15 cellular contexts compared by ENCODE assay signal in genomic region chr4:103567591-103567990, GRCh38.
DNase-seq lines count a peak whose midpoint lies in the region; ATAC-seq and TF ChIP-seq lines count a peak whose summit lies in the region.
"Had no signal": no experiment of that assay in that cellular context is flagged by ENCODE, and none has a peak within 500 bp of the region (broad histone marks: within the 10 kb centered on the region; RNA-seq: fewer than 3 reads in every experiment).

No MANE protein-coding gene starts in this region.

- H3K4me1 Mint-ChIP-seq in endodermal cell (peaks cover 11% of the 10 kb centered on the region), neural progenitor cell (no peaks in the 10 kb centered on the region)
- no peaks in the 10 kb centered on the region for H3K4me1 Mint-ChIP-seq in natural killer cell treated with Interleukin-12 subunit alpha and Interleukin-12 subunit beta and Interleukin-15 and Interleukin-18, amount 100 ng/mL, for 72 hours (ENCODE audit: low read depth in 2 of 2)
- H3K4me1 Mint-ChIP-seq in activated CD8-positive, alpha-beta T cell treated with anti-CD3 and anti-CD28 coated beads, Interleukin-2, amount 10 ng/mL, durations not matched to agents 7 days and 5 days (ENCODE audit: low read depth) = no peaks in the 10 kb centered on the region
- H3K4me1 Mint-ChIP-seq: CD14-positive monocyte had no signal

- WGBS in endodermal cell (ENCODE audit: insufficient coverage in 1 of 2, insufficient read length in 1 of 2), 2 experiments = 67 to 74% methylated on average over 4 of the region's 4 CpGs

- H3K9me3 Mint-ChIP-seq in endodermal cell (no peaks in the 10 kb centered on the region), neural progenitor cell (no peaks in the 10 kb centered on the region)
- H3K9me3 Mint-ChIP-seq in natural killer cell treated with Interleukin-12 subunit alpha and Interleukin-12 subunit beta and Interleukin-15 and Interleukin-18, amount 100 ng/mL, for 72 hours = peaks cover 16% of the 10 kb centered on the region
- H3K9me3 Mint-ChIP-seq in activated CD8-positive, alpha-beta T cell treated with anti-CD3 and anti-CD28 coated beads, Interleukin-2, amount 10 ng/mL, durations not matched to agents 7 days and 5 days (ENCODE audit: insufficient read depth) = no peaks in the 10 kb centered on the region
- H3K9me3 Mint-ChIP-seq: CD8-positive, alpha-beta T cell had no signal

- peaks cover 23% of the 10 kb centered on the region for H3K4me1 ChIP-seq in SJCRH30
- peaks cover 3% of the 10 kb centered on the region for H3K4me1 ChIP-seq in endodermal cell (ENCODE audit: control insufficient read depth, insufficient read depth, low read length)
- H3K4me1 ChIP-seq in neural progenitor cell = no peaks in the 10 kb centered on the region

- TF ChIP-seq CTCF in endodermal cell (conservative IDR thresholded peaks at IDR 0.05) (no peak), neural progenitor cell (IDR thresholded peaks at IDR 0.05) (no peak), GM13976 (IDR thresholded peaks at IDR 0.05; ENCODE audit: borderline replicate concordance, control extremely low read depth, extremely low read depth, insufficient read depth, missing control alignments) (no peak)

- H3K9me3 ChIP-seq in SJCRH30 (replicated peaks) = no peaks in the 10 kb centered on the region
- H3K9me3 ChIP-seq in endodermal cell (ENCODE audit: control insufficient read depth, low read length) = no peaks in the 10 kb centered on the region
- no peaks in the 10 kb centered on the region for H3K9me3 ChIP-seq in neural progenitor cell (ENCODE audit: low read depth)

- DNase-seq in NCI-H82 (lab: John Stamatoyannopoulos, UW) (peak; percentile 83), NCI-H82 treated with DMSO at 0.1 percent for 48 hours (lab: John Stamatoyannopoulos, UW; ENCODE audit: unreplicated experiment) (no peak), SJCRH30 (peak; percentile 78 to 85), endodermal cell (peak; percentile 65), neural progenitor cell (ENCODE audit: low spot score) (peak; percentile 11), GM13976 (ENCODE audit: low spot score) (no peak)
- DNase-seq in natural killer cell treated with Interleukin-12 subunit alpha and Interleukin-12 subunit beta and Interleukin-15 and Interleukin-18, amount 100 ng/mL, for 72 hours (ENCODE audit: low spot score) = no peak
- DNase-seq in activated CD8-positive, alpha-beta T cell treated with anti-CD3 and anti-CD28 coated beads, Interleukin-2, amount 10 ng/mL, durations not matched to agents 7 days and 5 days = no peak
- DNase-seq: CD8-positive, alpha-beta T cell; COR-L47; DND-41; GDM1 had no signal

- H2AFZ ChIP-seq in neural progenitor cell (replicated peaks) = no peak overlapping the region

- ATAC-seq in natural killer cell treated with Interleukin-12 subunit alpha and Interleukin-12 subunit beta and Interleukin-15 and Interleukin-18, amount 100 ng/mL, for 72 hours = no peak
- ATAC-seq in activated CD8-positive, alpha-beta T cell treated with anti-CD3 and anti-CD28 coated beads, Interleukin-2, amount 10 ng/mL, durations not matched to agents 7 days and 5 days = no peak
- ATAC-seq: CD8-positive, alpha-beta T cell; HCT116 had no signal

- H3K4me3 ChIP-seq in SJCRH30 (no peak overlapping the region; the same call in 1 of the 2 replicates), endodermal cell (ENCODE audit: low read length) (peak overlapping the region; percentile 27), neural progenitor cell (no peak overlapping the region)

- no peaks in the 10 kb centered on the region for H3K27me3 Mint-ChIP-seq in endodermal cell (ENCODE audit: insufficient read depth)
- H3K27me3 Mint-ChIP-seq in neural progenitor cell (ENCODE audit: insufficient read depth, low read depth) = no peaks in the 10 kb centered on the region
- H3K27me3 Mint-ChIP-seq in natural killer cell treated with Interleukin-12 subunit alpha and Interleukin-12 subunit beta and Interleukin-15 and Interleukin-18, amount 100 ng/mL, for 72 hours = no peaks in the 10 kb centered on the region
- H3K27me3 Mint-ChIP-seq in activated CD8-positive, alpha-beta T cell treated with anti-CD3 and anti-CD28 coated beads, Interleukin-2, amount 10 ng/mL, durations not matched to agents 7 days and 5 days (ENCODE audit: low read depth) = no peaks in the 10 kb centered on the region

- no peaks in the 10 kb centered on the region for H3K36me3 ChIP-seq in SJCRH30
- no peaks in the 10 kb centered on the region for H3K36me3 ChIP-seq in endodermal cell (ENCODE audit: control insufficient read depth, insufficient read depth, low read length)
- no peaks in the 10 kb centered on the region for H3K36me3 ChIP-seq in neural progenitor cell

- H3K4me3 Mint-ChIP-seq in endodermal cell (no peak overlapping the region), neural progenitor cell (no peak overlapping the region)
- H3K4me3 Mint-ChIP-seq in natural killer cell treated with Interleukin-12 subunit alpha and Interleukin-12 subunit beta and Interleukin-15 and Interleukin-18, amount 100 ng/mL, for 72 hours = no peak overlapping the region
- no peak overlapping the region for H3K4me3 Mint-ChIP-seq in activated CD8-positive, alpha-beta T cell treated with anti-CD3 and anti-CD28 coated beads, Interleukin-2, amount 10 ng/mL, durations not matched to agents 7 days and 5 days
- H3K4me3 Mint-ChIP-seq: CD14-positive monocyte; CD8-positive, alpha-beta T cell had no signal

- H4K20me1 ChIP-seq in neural progenitor cell (ENCODE audit: low read depth) = no peaks in the 10 kb centered on the region

- H3K27me3 ChIP-seq in SJCRH30 = no peaks in the 10 kb centered on the region
- no peaks in the 10 kb centered on the region for H3K27me3 ChIP-seq in endodermal cell (ENCODE audit: control insufficient read depth, insufficient read depth, low read length, poor library complexity, severe bottlenecking)
- no peaks in the 10 kb centered on the region for H3K27me3 ChIP-seq in neural progenitor cell

- in situ Hi-C loops in GM13976 (cut with MboI; ENCODE audit: low sequenced_read_pairs, unreplicated experiment) = no loop called here

- CTCF ChIA-PET in activated CD8-positive, alpha-beta T cell treated with anti-CD3 and anti-CD28 coated beads, Interleukin-2, amount 10 ng/mL, durations not matched to agents 7 days and 5 days (lab: Charles Lee) = no interaction called here

- peak overlapping the region; percentile 11 for H3K9ac ChIP-seq in endodermal cell (ENCODE audit: extremely low read depth, low read length, poor library complexity, severe bottlenecking)
- H3K9ac ChIP-seq in neural progenitor cell = no peak overlapping the region

- H3K36me3 Mint-ChIP-seq in endodermal cell (ENCODE audit: low read depth) (no peaks in the 10 kb centered on the region), neural progenitor cell (no peaks in the 10 kb centered on the region)
- H3K36me3 Mint-ChIP-seq in natural killer cell treated with Interleukin-12 subunit alpha and Interleukin-12 subunit beta and Interleukin-15 and Interleukin-18, amount 100 ng/mL, for 72 hours = no peaks in the 10 kb centered on the region
- H3K36me3 Mint-ChIP-seq in activated CD8-positive, alpha-beta T cell treated with anti-CD3 and anti-CD28 coated beads, Interleukin-2, amount 10 ng/mL, durations not matched to agents 7 days and 5 days (ENCODE audit: low read depth) = no peaks in the 10 kb centered on the region
- H3K36me3 Mint-ChIP-seq: CD14-positive monocyte; CD8-positive, alpha-beta T cell had no signal

- H3K4me2 ChIP-seq in neural progenitor cell = no peak overlapping the region

- H3K27ac Mint-ChIP-seq in endodermal cell = no peak overlapping the region
- no peak overlapping the region for H3K27ac Mint-ChIP-seq in neural progenitor cell
- no peak overlapping the region for H3K27ac Mint-ChIP-seq in natural killer cell treated with Interleukin-12 subunit alpha and Interleukin-12 subunit beta and Interleukin-15 and Interleukin-18, amount 100 ng/mL, for 72 hours
- no peak overlapping the region for H3K27ac Mint-ChIP-seq in activated CD8-positive, alpha-beta T cell treated with anti-CD3 and anti-CD28 coated beads, Interleukin-2, amount 10 ng/mL, durations not matched to agents 7 days and 5 days
- H3K27ac Mint-ChIP-seq: CD14-positive monocyte; CD8-positive, alpha-beta T cell had no signal

- no peaks in the 10 kb centered on the region for H3K79me2 ChIP-seq in neural progenitor cell (ENCODE audit: low read depth)

- POLR2A ChIA-PET in activated CD8-positive, alpha-beta T cell treated with anti-CD3 and anti-CD28 coated beads, Interleukin-2, amount 10 ng/mL, durations not matched to agents 7 days and 5 days (lab: Charles Lee) = no interaction called here

- H3F3A ChIP-seq in neural progenitor cell (ENCODE audit: low read depth) = no peaks in the 10 kb centered on the region

- peak overlapping the region; percentile 59 for H3K27ac ChIP-seq in SJCRH30
- no peak overlapping the region for H3K27ac ChIP-seq in endodermal cell (ENCODE audit: low read depth, low read length)
- no peak overlapping the region for H3K27ac ChIP-seq in neural progenitor cell
- H3K27ac ChIP-seq: 22Rv1 had no signal

Comparison
In these comparisons a context has a peak if more than half of its experiments do, and no peak if none do; other contexts are left out.
1. DNase-seq: peak in NCI-H82 (single experiment), SJCRH30 (2 of 2), endodermal cell (single experiment) and neural progenitor cell (single experiment); none in NCI-H82 treated with DMSO at 0.1 percent for 48 hours (single experiment), natural killer cell treated with Interleukin-12 subunit alpha and Interleukin-12 subunit beta and Interleukin-15 and Interleukin-18, amount 100 ng/mL, for 72 hours (single experiment), GM13976 (single experiment) and activated CD8-positive, alpha-beta T cell treated with anti-CD3 and anti-CD28 coated beads, Interleukin-2, amount 10 ng/mL, durations not matched to agents 7 days and 5 days (single experiment).